Comparison of ENCODE assay signal across 14 cellular contexts in genomic region chr2:13821255-13821880, GRCh38.
DNase-seq lines count a peak whose midpoint lies in the region; ATAC-seq and TF ChIP-seq lines count a peak whose summit lies in the region.
"Had no signal": no experiment of that assay in that cellular context is flagged by ENCODE, and none has a peak within 500 bp of the region (broad histone marks: within the 10 kb centered on the region; RNA-seq: fewer than 3 reads in every experiment).

No MANE protein-coding gene starts in this region.

- H3K4me3 ChIP-seq in epithelial cell of proximal tubule (ENCODE audit: low read depth, low read length), result no peak overlapping the region
- H3K4me3 ChIP-seq in skeletal muscle cell (ENCODE audit: low read depth, low read length), result no peak overlapping the region
- no peak overlapping the region for H3K4me3 ChIP-seq in upper lobe of left lung
- H3K4me3 ChIP-seq: SK-N-MC, thyroid gland had no signal

- TF ChIP-seq POLR2A in upper lobe of left lung (IDR thresholded peaks at IDR 0.05), result no peak

- WGBS in upper lobe of left lung, 2 donors, result 74 to 77% methylated on average over 4 of the region's 4 CpGs

- no peaks in the 10 kb centered on the region for H3K36me3 ChIP-seq in upper lobe of left lung
- H3K36me3 ChIP-seq: thyroid gland had no signal

- no peak for TF ChIP-seq CTCF in epithelial cell of proximal tubule (conservative IDR thresholded peaks at IDR 0.05; ENCODE audit: low read depth, low read length)
- TF ChIP-seq CTCF in upper lobe of left lung (IDR thresholded peaks at IDR 0.05), result no peak

- no peak overlapping the region for H3K27ac ChIP-seq in upper lobe of left lung
- H3K27ac ChIP-seq: SK-N-MC, thyroid gland had no signal

- DNase-seq in H4 (ENCODE audit: low spot score), result peak; percentile 50
- DNase-seq in RPMI7951 (ENCODE audit: low read depth), result peak; percentile 0
- peak; percentile 2 for DNase-seq in epithelial cell of proximal tubule (ENCODE audit: low read depth)
- peak; percentile 75 for DNase-seq in skeletal muscle cell (ENCODE audit: low read depth)
- DNase-seq in activated CD8-positive, alpha-beta memory T cell treated with anti-CD3 and anti-CD28 coated beads, Interleukin-2, amount 50 U/mL, for 48 hours, result no peak
- DNase-seq in NCI-H2029 (lab: John Stamatoyannopoulos, UW), result no peak
- no peak for DNase-seq in NCI-H1092 treated with DMSO at 0.1 percent for 48 hours (lab: John Stamatoyannopoulos, UW)
- no peak for DNase-seq in upper lobe of left lung
- DNase-seq: activated naive CD4-positive, alpha-beta T cell treated with anti-CD3 and anti-CD28 coated beads for 36 hours; naive thymus-derived CD8-positive, alpha-beta T cell; NCI-H1092; stimulated activated CD4-positive, alpha-beta T cell treated with anti-CD3 and anti-CD28 coated beads, Interleukin-1b, Interleukin-23, amount 100 ng/mL, for 48 hours; thyroid gland had no signal

- no peak for ATAC-seq in upper lobe of left lung (ENCODE audit: low FRiP score in 2 of 2)
- ATAC-seq: naive thymus-derived CD8-positive, alpha-beta T cell had no signal

- no peaks in the 10 kb centered on the region for H3K9me3 ChIP-seq in upper lobe of left lung
- H3K9me3 ChIP-seq: thyroid gland had no signal

- H3K27me3 ChIP-seq in upper lobe of left lung, result no peaks in the 10 kb centered on the region
- H3K27me3 ChIP-seq: thyroid gland had no signal

- H3K4me1 ChIP-seq in upper lobe of left lung, result peaks cover 0 to 12% (median 9%) of the 10 kb centered on the region in 4 donors
- H3K4me1 ChIP-seq: thyroid gland had no signal

- no peak for TF ChIP-seq EP300 in upper lobe of left lung (IDR thresholded peaks at IDR 0.05)

Comparison
In these comparisons a context has a peak if more than half of its experiments do, and no peak if none do; other contexts are left out.
1. DNase-seq: peak in H4 (single experiment), RPMI7951 (single experiment), epithelial cell of proximal tubule (single experiment) and skeletal muscle cell (single experiment); none in activated CD8-positive, alpha-beta memory T cell treated with anti-CD3 and anti-CD28 coated beads, Interleukin-2, amount 50 U/mL, for 48 hours (single experiment), NCI-H2029 (single experiment), NCI-H1092 treated with DMSO at 0.1 percent for 48 hours (single experiment) and upper lobe of left lung (0 of 2).